11 cellular contexts compared by ENCODE assay signal in genomic region chr22:23306438-23306921, GRCh38.
DNase-seq lines count a peak whose midpoint lies in the region; ATAC-seq, FAIRE-seq and TF ChIP-seq lines count a peak whose summit lies in the region.
"Had no signal": no experiment of that assay in that cellular context is flagged by ENCODE, and none has a peak within 500 bp of the region (broad histone marks: within the 10 kb centered on the region; RNA-seq: fewer than 3 reads in every experiment).

No MANE protein-coding gene starts in this region.

- H3K9me3 ChIP-seq in testis, result no peaks in the 10 kb centered on the region

- FAIRE-seq in GM19239 (lab: Jason Lieb, UNC), result no peak

- TF ChIP-seq POLR2A in testis (IDR thresholded peaks at IDR 0.05), result no peak

- ATAC-seq in HG02678 (IDR thresholded peaks at IDR 0.05; ENCODE audit: unreplicated experiment), result no peak

- peaks cover 23% of the 10 kb centered on the region for H3K4me1 ChIP-seq in testis

- no peak for TF ChIP-seq CTCF in testis (IDR thresholded peaks at IDR 0.05)

- H3K27me3 ChIP-seq in layer of hippocampus (ENCODE audit: control insufficient read depth, insufficient read depth, low read length) (no peaks in the 10 kb centered on the region), testis (no peaks in the 10 kb centered on the region)

- WGBS in testis, 2 donors, result 18 to 47% methylated on average over 4 to 11 of the region's 11 CpGs

- DNase-seq in NCI-H226, result peak; percentile 72
- peak; percentile 89 for DNase-seq in dermis blood vessel endothelial cell
- peak; percentile 63 for DNase-seq in testis
- DNase-seq in DMS79 (lab: John Stamatoyannopoulos, UW), result no peak
- no peak for DNase-seq in NCI-H2029 treated with DMSO at 0.1 percent for 48 hours (lab: John Stamatoyannopoulos, UW)
- DNase-seq in GM19239 (ENCODE audit: insufficient read length, low spot score), result no peak
- DNase-seq: activated CD4-positive, alpha-beta memory T cell treated with anti-CD3 and anti-CD28 coated beads, Interleukin-2, amount 10 ng/mL, durations not matched to agents 7 days and 5 days; central memory CD4-positive, alpha-beta T cell; NCI-H2107 had no signal

- intact Hi-C loops in testis (cut with DNase I; ENCODE audit: low total_unique reads), result no loop called here

- no peak overlapping the region for H3K4me3 ChIP-seq in testis

- no peaks in the 10 kb centered on the region for H3K36me3 ChIP-seq in testis (ENCODE audit: low read depth, missing control alignments)

- H3K27ac ChIP-seq in layer of hippocampus (ENCODE audit: low read depth, low read length) (peak overlapping the region; percentile 99), testis (peak overlapping the region; percentile 95)

Comparison
In these comparisons a context has a peak if more than half of its experiments do, and no peak if none do; other contexts are left out.
1. DNase-seq: peak in NCI-H226 (single experiment), dermis blood vessel endothelial cell (single experiment) and testis (single experiment); none in DMS79 (single experiment), NCI-H2029 treated with DMSO at 0.1 percent for 48 hours (single experiment) and GM19239 (single experiment).